In genomic region chr9:6785682-6786081, GRCh38 we compare ENCODE assay signal across 27 cellular contexts. TPM values are rescaled to one million over a fixed set of nuclear protein-coding genes. Genes with fewer than 3 reads are reported as not detected.
DNase-seq lines count a peak whose midpoint lies in the region; ATAC-seq and TF ChIP-seq lines count a peak whose summit lies in the region.
"Had no signal": no experiment of that assay in that cellular context is flagged by ENCODE, and none has a peak within 500 bp of the region (broad histone marks: within the 10 kb centered on the region; RNA-seq: fewer than 3 reads in every experiment).

No MANE protein-coding gene starts in this region.

- no peak for TF ChIP-seq POLR2A in sigmoid colon (IDR thresholded peaks at IDR 0.05)

- H3K27ac ChIP-seq in CD4-positive, alpha-beta memory T cell (ENCODE audit: low read depth, low read length) = no peak overlapping the region
- no peak overlapping the region for H3K27ac ChIP-seq in sigmoid colon
- H3K27ac ChIP-seq: BLaER1, gastroesophageal sphincter, psoas muscle, RWPE1, SJSA1, tibial nerve had no signal

- no peak for TF ChIP-seq EP300 in sigmoid colon (IDR thresholded peaks at IDR 0.05)

- TF ChIP-seq CTCF in WTC11 (IDR thresholded peaks at IDR 0.05) = no peak
- no peak for TF ChIP-seq CTCF in sigmoid colon (IDR thresholded peaks at IDR 0.05)
- no peak for TF ChIP-seq CTCF in type B pancreatic cell (conservative IDR thresholded peaks at IDR 0.05)

- H3K4me1 Mint-ChIP-seq in CD4-positive, alpha-beta memory T cell = peaks cover 51 to 80% (median 66%) of the 10 kb centered on the region in 4 donors
- H3K4me1 Mint-ChIP-seq in WTC11 (peaks cover 58% of the 10 kb centered on the region), type B pancreatic cell (ENCODE audit: unreplicated experiment) (peaks cover 26% of the 10 kb centered on the region)

- H3K27me3 Mint-ChIP-seq in CD4-positive, alpha-beta memory T cell = no peaks in the 10 kb centered on the region
- H3K27me3 Mint-ChIP-seq in WTC11 (ENCODE audit: low read depth) (no peaks in the 10 kb centered on the region), type B pancreatic cell (no peaks in the 10 kb centered on the region)
- H3K27me3 Mint-ChIP-seq: activated CD4-positive, alpha-beta memory T cell treated with anti-CD3 and anti-CD28 coated beads for 36 hours; brain; T-cell had no signal

- no peaks in the 10 kb centered on the region for H3K9me3 ChIP-seq in CD4-positive, alpha-beta memory T cell (ENCODE audit: control insufficient read depth in 1 of 2, low read length in 2 of 2)
- H3K9me3 ChIP-seq in sigmoid colon = no peaks in the 10 kb centered on the region
- H3K9me3 ChIP-seq: gastroesophageal sphincter, psoas muscle, SJSA1, tibial nerve had no signal

- ATAC-seq in WTC11 = peak; percentile 40
- ATAC-seq: gastroesophageal sphincter, left cardiac atrium, psoas muscle, sciatic nerve, T-cell had no signal

- no peak for DNase-seq in CD4-positive, alpha-beta memory T cell
- no peak for DNase-seq in WTC11 (ENCODE audit: low spot score)
- DNase-seq in islet precursor cell = peak; percentile 32
- DNase-seq in sigmoid colon = peak; percentile 15
- DNase-seq in activated CD4-positive, CD25-positive, alpha-beta regulatory T cell (lab: John Stamatoyannopoulos, UW) = no peak
- DNase-seq in SKM-1 treated with dmso at 0.1 percent for 144 hours (lab: John Stamatoyannopoulos, UW; ENCODE audit: unreplicated experiment) = no peak
- DNase-seq in type B pancreatic cell (ENCODE audit: extremely low spot score, unreplicated experiment) = no peak
- DNase-seq: activated CD4-positive, alpha-beta memory T cell treated with anti-CD3 and anti-CD28 coated beads for 36 hours; activated CD8-positive, alpha-beta memory T cell treated with anti-CD3 and anti-CD28 coated beads, Interleukin-2, amount 50 U/mL, for 48 hours; activated naive CD4-positive, alpha-beta T cell treated with Interleukin-2 at 50 U/mL for 16 hours; amniotic stem cell; DMS79; IMR-90; left cardiac atrium; mammary epithelial cell; NCI-H446; psoas muscle; stimulated activated CD4-positive, alpha-beta T cell treated with anti-CD3 and anti-CD28 coated beads, Interleukin-4, amount 100 ng/mL, for 1 hour; T-cell had no signal

- peaks cover 0 to 2% (median 0%) of the 10 kb centered on the region in 8 donors for H3K9me3 Mint-ChIP-seq in CD4-positive, alpha-beta memory T cell
- H3K9me3 Mint-ChIP-seq in WTC11 (no peaks in the 10 kb centered on the region), type B pancreatic cell (no peaks in the 10 kb centered on the region)
- H3K9me3 Mint-ChIP-seq: activated CD4-positive, alpha-beta memory T cell treated with anti-CD3 and anti-CD28 coated beads for 36 hours; activated T-helper 1 cell treated with anti-CD3 and anti-CD28 coated beads, Interleukin-12 subunit alpha, Interleukin-12 subunit beta, Interleukin-2, Interleukin-4 antibody, amounts not matched to agents 30 ng/mL and 10 ng/mL and 1 ng/mL, durations not matched to agents 14 hours and 24 hours and 36 hours; T-cell had no signal

- no peaks in the 10 kb centered on the region for H3K27me3 ChIP-seq in CD4-positive, alpha-beta memory T cell (ENCODE audit: insufficient read depth, low read length)
- no peaks in the 10 kb centered on the region for H3K27me3 ChIP-seq in sigmoid colon
- H3K27me3 ChIP-seq: BLaER1, gastroesophageal sphincter, SJSA1, tibial nerve had no signal

- CTCF ChIA-PET in CD4-positive, alpha-beta memory T cell (lab: Charles Lee; ENCODE audit: partially characterized antibody) = no interaction called here
- CTCF ChIA-PET in WTC11 (lab: Charles Lee) = no interaction called here

- POLR2A ChIA-PET in CD4-positive, alpha-beta memory T cell (lab: Charles Lee; ENCODE audit: partially characterized antibody) = no interaction called here
- POLR2A ChIA-PET in WTC11 (lab: Charles Lee) = no interaction called here

- H3K4me3 ChIP-seq in CD4-positive, alpha-beta memory T cell (ENCODE audit: low read length in 2 of 2) = no peak overlapping the region
- H3K4me3 ChIP-seq in sigmoid colon = no peak overlapping the region
- H3K4me3 ChIP-seq: BLaER1, gastroesophageal sphincter, psoas muscle, SJSA1, tibial nerve had no signal

- peak overlapping the region in 5 of 7 donors; percentile 2 to 81 (median 56) for H3K27ac Mint-ChIP-seq in CD4-positive, alpha-beta memory T cell
- H3K27ac Mint-ChIP-seq in WTC11 = peak overlapping the region; percentile 61
- H3K27ac Mint-ChIP-seq in type B pancreatic cell = no peak overlapping the region
- H3K27ac Mint-ChIP-seq: activated CD4-positive, alpha-beta memory T cell treated with anti-CD3 and anti-CD28 coated beads for 36 hours; activated T-helper 1 cell treated with anti-CD3 and anti-CD28 coated beads, Interleukin-12 subunit alpha, Interleukin-12 subunit beta, Interleukin-2, Interleukin-4 antibody, amounts not matched to agents 30 ng/mL and 10 ng/mL and 1 ng/mL, durations not matched to agents 14 hours and 24 hours and 36 hours; brain; T-cell had no signal

- 40 to 87% methylated on average over 1 of the region's 1 CpG for WGBS in sigmoid colon, 2 donors

- no peaks in the 10 kb centered on the region for H3K36me3 ChIP-seq in CD4-positive, alpha-beta memory T cell (ENCODE audit: insufficient read depth, low read length)
- no peaks in the 10 kb centered on the region for H3K36me3 ChIP-seq in sigmoid colon
- H3K36me3 ChIP-seq: gastroesophageal sphincter, SJSA1, tibial nerve had no signal

- H3K4me1 ChIP-seq in CD4-positive, alpha-beta memory T cell (ENCODE audit: insufficient read depth, low read length) = peaks cover 73% of the 10 kb centered on the region
- H3K4me1 ChIP-seq in sigmoid colon = peaks cover 0 to 38% (median 24%) of the 10 kb centered on the region in 4 donors

- intact Hi-C loops in CD4-positive, alpha-beta memory T cell (cut with micrococcal nuclease) = no loop called here
- intact Hi-C loops in sigmoid colon (cut with DNase I) = no loop called here

- H3K36me3 Mint-ChIP-seq in CD4-positive, alpha-beta memory T cell = peaks cover 3 to 5% of the 10 kb centered on the region in 2 donors
- no peaks in the 10 kb centered on the region for H3K36me3 Mint-ChIP-seq in WTC11
- H3K36me3 Mint-ChIP-seq in type B pancreatic cell = no peaks in the 10 kb centered on the region

- H3K4me3 Mint-ChIP-seq in CD4-positive, alpha-beta memory T cell = no peak overlapping the region
- H3K4me3 Mint-ChIP-seq in WTC11 (no peak overlapping the region), type B pancreatic cell (no peak overlapping the region)
- H3K4me3 Mint-ChIP-seq: activated CD4-positive, alpha-beta memory T cell treated with anti-CD3 and anti-CD28 coated beads for 36 hours; activated T-helper 1 cell treated with anti-CD3 and anti-CD28 coated beads, Interleukin-12 subunit alpha, Interleukin-12 subunit beta, Interleukin-2, Interleukin-4 antibody, amounts not matched to agents 30 ng/mL and 10 ng/mL and 1 ng/mL, durations not matched to agents 14 hours and 24 hours and 36 hours; brain; T-cell had no signal

TF ChIP-seq in WTC11, 78 proteins besides CTCF, POLR2A, EP300 and RAD21 (continues in another document):
- TF ChIP-seq TEAD1 (CRISPR knock-in tag; IDR thresholded peaks at IDR 0.05) = no peak
- TF ChIP-seq JAZF1 (CRISPR knock-in tag; IDR thresholded peaks at IDR 0.05) = no peak
- no peak for TF ChIP-seq ZNF138 (CRISPR knock-in tag; conservative IDR thresholded peaks at IDR 0.05)
- TF ChIP-seq E2F4 (CRISPR knock-in tag; IDR thresholded peaks at IDR 0.05; ENCODE audit: borderline replicate concordance, low read depth) = no peak
- TF ChIP-seq HMGXB4 (CRISPR knock-in tag; IDR thresholded peaks at IDR 0.05) = no peak
- no peak for TF ChIP-seq JUN (CRISPR knock-in tag; IDR thresholded peaks at IDR 0.05)
- TF ChIP-seq FOXK1 (CRISPR knock-in tag; IDR thresholded peaks at IDR 0.05) = no peak

RNA-seq across cellular contexts. Expression of gene KDM4C, which starts 27.9 kb away (rescaled TPM):
- 10 to 100 TPM; 80.5 to 90.7 TPM for total RNA-seq in CD4-positive, alpha-beta memory T cell
- 10 to 100 TPM; 36.3 to 37.1 TPM for polyA plus RNA-seq in CD4-positive, alpha-beta memory T cell
- total RNA-seq in WTC11 (2021) (29.2 to 35.5 TPM (median 34.0 TPM) in 3 replicates), sigmoid colon (10 to 100 TPM; 28.8 to 33.5 (median 29.8) TPM), type B pancreatic cell (ENCODE audit: low replicate concordance) (16.5 and 25.4 TPM in 2 replicates)
- 10 to 100 TPM; 16.4 to 18.6 (median 17.6) TPM for polyA plus RNA-seq in sigmoid colon

Comparison
In these comparisons a context has a peak if more than half of its experiments do, and no peak if none do; other contexts are left out.
1. DNase-seq: peak in islet precursor cell (single experiment) and sigmoid colon (single experiment); none in CD4-positive, alpha-beta memory T cell (0 of 5), WTC11 (single experiment), activated CD4-positive, CD25-positive, alpha-beta regulatory T cell (0 of 4), SKM-1 treated with dmso at 0.1 percent for 144 hours (single experiment) and type B pancreatic cell (single experiment).